ENCODE assay signal across 12 cellular contexts in the genomic region with DNA sequence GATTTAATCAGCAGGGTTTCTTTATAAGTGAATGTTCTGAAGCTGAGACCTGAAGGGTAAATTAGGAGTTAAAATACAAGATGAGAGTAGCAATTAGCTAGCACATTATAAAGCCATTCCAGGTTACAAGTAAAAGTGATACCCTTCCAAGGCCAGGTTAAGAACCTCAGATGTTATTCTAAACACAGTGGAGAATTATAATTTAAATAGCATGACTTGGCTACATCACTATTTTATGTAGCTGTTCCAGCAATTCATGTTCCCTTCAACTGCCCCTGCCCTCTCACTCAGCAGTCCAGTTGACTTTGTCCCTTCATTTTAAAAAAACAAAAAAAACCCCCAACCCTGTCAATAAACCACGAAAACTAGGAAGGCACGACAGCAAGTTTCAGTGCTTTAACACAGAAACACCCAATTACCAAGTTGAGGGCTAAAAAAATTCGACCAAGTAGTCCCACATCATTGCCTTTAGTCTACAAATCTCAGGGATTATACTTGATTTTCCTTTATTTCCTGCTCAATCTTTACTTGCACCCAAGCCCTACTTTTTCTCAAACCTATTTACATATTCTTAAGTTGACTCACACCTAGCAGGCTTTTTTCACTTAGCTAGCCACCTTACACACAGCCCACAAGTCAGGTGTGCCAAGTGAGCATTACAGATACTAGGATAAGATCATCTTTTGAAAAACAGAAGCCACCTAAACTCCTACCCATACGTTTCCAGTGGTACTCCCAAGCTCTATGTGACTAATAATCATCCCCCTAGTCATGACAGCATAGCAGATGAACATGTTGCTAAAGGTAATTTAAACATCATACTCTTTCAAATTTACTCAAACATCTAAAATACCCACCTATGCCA. TPM values are rescaled to one million over a fixed set of nuclear protein-coding genes. Genes with fewer than 3 reads are reported as not detected.
DNase-seq lines count a peak whose midpoint lies in the region; ATAC-seq, FAIRE-seq and TF ChIP-seq lines count a peak whose summit lies in the region.
"Had no signal": no experiment of that assay in that cellular context is flagged by ENCODE, and none has a peak within 500 bp of the region (broad histone marks: within the 10 kb centered on the region; RNA-seq: fewer than 3 reads in every experiment).

No MANE protein-coding gene starts in this region.

- H3K36me3 Mint-ChIP-seq in stimulated activated naive CD8-positive, alpha-beta T cell treated with anti-CD3 and anti-CD28 coated beads, Interleukin-15, Interleukin-2, amounts not matched to agents 100 ng/mL and 50 ng/mL, for 24 hours (ENCODE audit: low read depth), result peaks cover 89% of the 10 kb centered on the region

- TF ChIP-seq CTCF in cardiac muscle cell (IDR thresholded peaks at IDR 0.05; ENCODE audit: low read depth, low read length), result no peak
- TF ChIP-seq CTCF in right atrium auricular region (IDR thresholded peaks at IDR 0.05), result no peak
- TF ChIP-seq CTCF in NB4 (IDR thresholded peaks at IDR 0.05; ENCODE audit: low read depth, low read length), result no peak
- no peak for TF ChIP-seq CTCF in bronchial epithelial cell (IDR thresholded peaks at IDR 0.05; ENCODE audit: insufficient read depth, low read length, severe bottlenecking)

- no peak for TF ChIP-seq POLR2A in NB4 (IDR thresholded peaks at IDR 0.05; ENCODE audit: extremely low read depth, insufficient read length)

- ATAC-seq in HG02852 (IDR thresholded peaks at IDR 0.05; ENCODE audit: unreplicated experiment) (no peak), HG02678 (IDR thresholded peaks at IDR 0.05; ENCODE audit: unreplicated experiment) (no peak), HG03439 (IDR thresholded peaks at IDR 0.05; ENCODE audit: unreplicated experiment) (no peak)
- ATAC-seq: left lobe of liver had no signal

- H3K27ac ChIP-seq in cardiac muscle cell (peak overlapping the region; percentile 4), right atrium auricular region (no peak overlapping the region)
- H3K27ac ChIP-seq: HL-60 had no signal

- H3K27ac Mint-ChIP-seq in stimulated activated naive CD8-positive, alpha-beta T cell treated with anti-CD3 and anti-CD28 coated beads, Interleukin-15, Interleukin-2, amounts not matched to agents 100 ng/mL and 50 ng/mL, for 24 hours, result peak overlapping the region; percentile 100

- no peaks in the 10 kb centered on the region for H3K27me3 ChIP-seq in cardiac muscle cell
- no peaks in the 10 kb centered on the region for H3K27me3 ChIP-seq in right atrium auricular region
- no peaks in the 10 kb centered on the region for H3K27me3 ChIP-seq in bronchial epithelial cell (ENCODE audit: control insufficient read depth, insufficient read depth, low read length)

- H3K4me3 ChIP-seq in cardiac muscle cell, result no peak overlapping the region
- H3K4me3 ChIP-seq in right atrium auricular region, result no peak overlapping the region
- H3K4me3 ChIP-seq in NB4 (ENCODE audit: low read depth, low read length), result peak overlapping the region; percentile 87
- no peak overlapping the region for H3K4me3 ChIP-seq in bronchial epithelial cell (ENCODE audit: low read depth, low read length)

- peaks cover 72% of the 10 kb centered on the region for H3K36me3 ChIP-seq in cardiac muscle cell
- peaks cover 77% of the 10 kb centered on the region for H3K36me3 ChIP-seq in right atrium auricular region
- H3K36me3 ChIP-seq in bronchial epithelial cell (ENCODE audit: control insufficient read depth, insufficient read depth, low read length), result peaks cover 43% of the 10 kb centered on the region

- DNase-seq in cardiac muscle cell (ENCODE audit: low read depth in 1 of 2, low spot score in 1 of 2) (no peak), right atrium auricular region (ENCODE audit: low spot score) (no peak), NB4 (ENCODE audit: low read depth) (no peak), bronchial epithelial cell (ENCODE audit: low read depth) (peak; percentile 37)
- DNase-seq: NK-92 treated with Interleukin-12 subunit alpha and Interleukin-12 subunit beta, amount 100 ng/mL, for 24 hours had no signal

- H3K4me1 ChIP-seq in cardiac muscle cell (ENCODE audit: low read depth) (peaks cover 13% of the 10 kb centered on the region), right atrium auricular region (peaks cover 0 to 25% of the 10 kb centered on the region in 2 donors)

- H3K9me3 Mint-ChIP-seq in stimulated activated naive CD8-positive, alpha-beta T cell treated with anti-CD3 and anti-CD28 coated beads, Interleukin-15, Interleukin-2, amounts not matched to agents 100 ng/mL and 50 ng/mL, for 24 hours, result no peaks in the 10 kb centered on the region

- FAIRE-seq in bronchial epithelial cell (lab: Jason Lieb, UNC), result no peak
- FAIRE-seq: endometrium had no signal

- peaks cover 79% of the 10 kb centered on the region for H3K4me1 Mint-ChIP-seq in stimulated activated naive CD8-positive, alpha-beta T cell treated with anti-CD3 and anti-CD28 coated beads, Interleukin-15, Interleukin-2, amounts not matched to agents 100 ng/mL and 50 ng/mL, for 24 hours (ENCODE audit: low read depth)

- peak overlapping the region; percentile 97 for H3K4me3 Mint-ChIP-seq in stimulated activated naive CD8-positive, alpha-beta T cell treated with anti-CD3 and anti-CD28 coated beads, Interleukin-15, Interleukin-2, amounts not matched to agents 100 ng/mL and 50 ng/mL, for 24 hours

- no peaks in the 10 kb centered on the region for H3K27me3 Mint-ChIP-seq in stimulated activated naive CD8-positive, alpha-beta T cell treated with anti-CD3 and anti-CD28 coated beads, Interleukin-15, Interleukin-2, amounts not matched to agents 100 ng/mL and 50 ng/mL, for 24 hours

- H3K9me3 ChIP-seq in cardiac muscle cell (ENCODE audit: low read depth) (no peaks in the 10 kb centered on the region), right atrium auricular region (no peaks in the 10 kb centered on the region)

RNA-seq across cellular contexts. Expression of a gene that starts 3.4 kb away (rescaled TPM):
- total RNA-seq in cardiac muscle cell (115 and 181 TPM in 2 replicates), right atrium auricular region (10 to 100 TPM; 51.2 to 95.3 TPM), bronchial epithelial cell (264 and 2,479 TPM in 2 replicates)
- polyA plus RNA-seq in cardiac muscle cell, result 473 and 553 TPM in 2 replicates

RNA-seq across cellular contexts. Expression of a gene that starts 9.6 kb away (rescaled TPM):
- 0.11 and 0.12 TPM in 2 replicates for total RNA-seq in cardiac muscle cell
- polyA plus RNA-seq in cardiac muscle cell, result 0.06 and 0.32 TPM in 2 replicates
- 10 to 100 TPM in 1 of 2 donors, 1 to 10 TPM in 1; 8.0 to 10.8 TPM for total RNA-seq in right atrium auricular region
- total RNA-seq in bronchial epithelial cell, result 6.1 and 7.8 TPM in 2 replicates

RNA-seq across cellular contexts. Expression of a gene that starts 33.4 kb away (rescaled TPM):
- total RNA-seq in cardiac muscle cell (21.5 and 26.1 TPM in 2 replicates), right atrium auricular region (10 to 100 TPM; 43.0 to 52.5 TPM), bronchial epithelial cell (57.1 and 66.4 TPM in 2 replicates)
- polyA plus RNA-seq in cardiac muscle cell, result 22.6 and 29.3 TPM in 2 replicates
